10 cellular contexts compared by ENCODE assay signal in the genomic region with DNA sequence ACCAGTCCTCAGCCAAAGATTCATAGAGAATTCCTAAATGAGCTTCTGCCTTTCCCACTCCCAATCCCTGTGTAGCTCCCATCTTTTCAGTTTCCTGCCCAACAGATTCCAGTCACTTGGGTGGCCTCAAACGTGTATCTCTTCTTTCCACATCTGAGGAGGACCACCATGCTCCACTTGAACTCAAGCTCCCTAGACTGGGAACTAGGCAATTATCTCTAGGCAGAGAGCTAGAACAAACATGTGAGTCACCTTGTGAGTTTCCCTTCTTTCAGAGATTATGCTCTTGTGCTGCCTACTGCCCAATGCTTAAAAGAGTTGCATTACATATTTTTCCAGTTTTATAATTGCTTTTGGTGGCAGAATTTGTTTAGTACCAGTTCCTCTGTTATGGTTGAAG.
A peak's percentile ranks its signal among the peaks of the same experiment; 100 is the strongest.
DNase-seq lines count a peak whose midpoint lies in the region; ATAC-seq and TF ChIP-seq lines count a peak whose summit lies in the region.
"Had no signal": no experiment of that assay in that cellular context is flagged by ENCODE, and none has a peak within 500 bp of the region (broad histone marks: within the 10 kb centered on the region; RNA-seq: fewer than 3 reads in every experiment).

No MANE protein-coding gene starts in this region.

- 18 to 57% methylated on average over 1 of the region's 1 CpG for WGBS in sigmoid colon, 2 donors

- intact Hi-C loops in sigmoid colon (cut with DNase I), result no loop called here

- no peaks in the 10 kb centered on the region for H3K27me3 ChIP-seq in sigmoid colon

- DNase-seq in OCI-M2 (lab: John Stamatoyannopoulos, UW; ENCODE audit: unreplicated experiment) (peak; percentile 42), epithelial cell of esophagus (ENCODE audit: low read depth) (peak; percentile 76), omental fat pad (ENCODE audit: low spot score) (no peak), T1000 (lab: John Stamatoyannopoulos, UW) (no peak), sigmoid colon (no peak), cerebellar cortex (ENCODE audit: low spot score) (no peak)
- DNase-seq: H7, WERI-Rb-1 had no signal

- peak; percentile 73 for ATAC-seq in GM18868 (IDR thresholded peaks at IDR 0.05; ENCODE audit: unreplicated experiment)
- ATAC-seq in omental fat pad (ENCODE audit: low FRiP score), result peak; percentile 71
- no peak for ATAC-seq in GM19035 (IDR thresholded peaks at IDR 0.05; ENCODE audit: unreplicated experiment)

- H3K27ac ChIP-seq in sigmoid colon, result no peak overlapping the region
- H3K27ac ChIP-seq: WERI-Rb-1 had no signal

- TF ChIP-seq CTCF in epithelial cell of esophagus (IDR thresholded peaks at IDR 0.05; ENCODE audit: insufficient read depth, low read depth, low read length, missing control alignments), result no peak
- no peak for TF ChIP-seq CTCF in omental fat pad (IDR thresholded peaks at IDR 0.05)
- TF ChIP-seq CTCF in sigmoid colon (IDR thresholded peaks at IDR 0.05), result no peak

- no peaks in the 10 kb centered on the region for H3K4me1 ChIP-seq in sigmoid colon

- no peak for TF ChIP-seq EP300 in sigmoid colon (IDR thresholded peaks at IDR 0.05)

- H3K4me3 ChIP-seq in epithelial cell of esophagus (ENCODE audit: low read length) (no peak overlapping the region), sigmoid colon (no peak overlapping the region)

- no peak for TF ChIP-seq POLR2A in sigmoid colon (IDR thresholded peaks at IDR 0.05)

- H3K9me3 ChIP-seq in sigmoid colon, result no peaks in the 10 kb centered on the region

- no peaks in the 10 kb centered on the region for H3K36me3 ChIP-seq in sigmoid colon
- H3K36me3 ChIP-seq: WERI-Rb-1 had no signal

Comparison
In these comparisons a context has a peak if more than half of its experiments do, and no peak if none do; other contexts are left out.
1. DNase-seq: peak in OCI-M2 (single experiment) and epithelial cell of esophagus (single experiment); none in omental fat pad (single experiment), T1000 (single experiment), sigmoid colon (single experiment) and cerebellar cortex (single experiment).